ENCODE assay signal across 9 cellular contexts in the genomic region with DNA sequence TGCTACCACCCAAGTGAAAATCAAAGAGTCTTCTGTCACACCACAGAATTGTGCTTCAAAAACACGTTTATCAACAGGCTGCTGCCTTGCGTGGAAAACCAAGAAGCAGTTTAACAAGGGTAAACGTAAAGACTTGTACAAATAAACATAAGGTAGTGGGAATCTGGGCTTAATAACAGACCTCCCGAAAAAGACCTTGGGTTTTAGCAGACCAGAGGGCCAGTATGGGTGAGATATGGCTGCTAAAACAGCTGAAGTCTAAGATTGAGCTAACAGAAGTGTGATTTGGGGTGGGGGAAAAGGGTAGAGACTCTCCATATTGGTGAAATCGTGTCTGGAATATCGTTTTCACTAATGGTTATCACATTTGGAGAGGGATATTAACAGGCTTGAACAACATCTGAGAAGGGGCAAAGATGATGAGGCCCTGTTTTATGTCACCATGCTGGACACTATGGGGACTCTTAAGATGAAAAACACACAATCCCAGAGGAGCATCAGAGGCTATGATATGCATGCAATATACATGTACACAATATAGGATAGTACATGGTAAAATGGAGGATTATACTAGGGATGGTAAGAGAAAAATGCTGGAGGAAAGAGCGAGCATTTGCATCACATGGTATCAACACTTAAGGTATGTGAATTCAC. TPM values are rescaled to one million over a fixed set of nuclear protein-coding genes. Genes with fewer than 3 reads are reported as not detected.
DNase-seq lines count a peak whose midpoint lies in the region; ATAC-seq and TF ChIP-seq lines count a peak whose summit lies in the region.
"Had no signal": no experiment of that assay in that cellular context is flagged by ENCODE, and none has a peak within 500 bp of the region (broad histone marks: within the 10 kb centered on the region; RNA-seq: fewer than 3 reads in every experiment).

No MANE protein-coding gene starts in this region.

- H3K36me3 ChIP-seq in ACC112 (ENCODE audit: insufficient read depth, low read length) = peaks cover 4% of the 10 kb centered on the region

- H3K27me3 Mint-ChIP-seq in naive B cell = no peaks in the 10 kb centered on the region

- H3K4me1 ChIP-seq in ACC112 (ENCODE audit: control insufficient read depth, insufficient read depth, low read length, unreplicated experiment) (peaks cover 40% of the 10 kb centered on the region), foreskin keratinocyte (peaks cover 3% of the 10 kb centered on the region)

- H3K27ac Mint-ChIP-seq in naive B cell = peak overlapping the region; percentile 19 to 92 (median 67)

- DNase-seq in KBM-7 (peak; percentile 4), naive B cell (no peak), DMS 273 (lab: John Stamatoyannopoulos, UW; ENCODE audit: unreplicated experiment) (no peak), foreskin keratinocyte (no peak)
- DNase-seq: NCI-H446 treated with DMSO at 0.1 percent for 48 hours had no signal

- peak overlapping the region; percentile 91 for H3K4me3 ChIP-seq in ACC112 (ENCODE audit: low read depth, low read length)

- no peak for ATAC-seq in naive B cell (ENCODE audit: low read depth in 2 of 2)
- no peak for ATAC-seq in HG03521 (IDR thresholded peaks at IDR 0.05; ENCODE audit: unreplicated experiment)
- no peak for ATAC-seq in foreskin keratinocyte
- ATAC-seq in HG02678 (IDR thresholded peaks at IDR 0.05; ENCODE audit: unreplicated experiment) = no peak

- H3K27me3 ChIP-seq in ACC112 (ENCODE audit: insufficient read depth, low read length) (no peaks in the 10 kb centered on the region), foreskin keratinocyte (no peaks in the 10 kb centered on the region)

- no peak for TF ChIP-seq CTCF in foreskin keratinocyte (conservative IDR thresholded peaks at IDR 0.05)

- H3K4me3 Mint-ChIP-seq in naive B cell = peak overlapping the region; percentile 71 to 97 (median 86)

- in situ Hi-C loops in KBM-7 (cut with MboI; ENCODE audit: low pct_unique_long_range_greater_than_20kb, low sequenced_read_pairs) = no loop called here

- peak overlapping the region; percentile 67 for H2AFZ ChIP-seq in ACC112 (ENCODE audit: low read length, unreplicated experiment)

- H3K4me1 Mint-ChIP-seq in naive B cell = peaks cover 24 to 44% (median 29%) of the 10 kb centered on the region in 3 donors

- H3K9me3 Mint-ChIP-seq in naive B cell = no peaks in the 10 kb centered on the region

- H3K79me2 ChIP-seq in ACC112 (ENCODE audit: control insufficient read depth, insufficient read depth, low read length, unreplicated experiment) = peaks cover 53% of the 10 kb centered on the region

- H3K36me3 Mint-ChIP-seq in naive B cell = peaks cover 7 to 9% of the 10 kb centered on the region in 2 donors

- H3K27ac ChIP-seq in ACC112 (ENCODE audit: low read depth, low read length) (peak overlapping the region; percentile 78; the same call in 1 of the 2 replicates), cingulate gyrus (ENCODE audit: low read depth, low read length) (peak overlapping the region; percentile 87), foreskin keratinocyte (no peak overlapping the region)

RNA-seq across cellular contexts. Expression of gene MOV10, which starts 1.4 kb away (rescaled TPM):
- polyA plus RNA-seq in naive B cell (ENCODE audit: low read depth in 6 of 6) (10 to 100 TPM in 3 of 6 donors, 1 to 10 TPM in 3; 3.4 to 10.5 (median 9.8) TPM), foreskin keratinocyte (83.8 and 87.6 TPM in 2 replicates)
- total RNA-seq in foreskin keratinocyte = 68.8 and 74.7 TPM in 2 replicates

RNA-seq across cellular contexts. Expression of gene RHOC, which starts 31.1 kb away (rescaled TPM):
- 10 to 100 TPM; 34.7 to 85.7 (median 52.0) TPM for polyA plus RNA-seq in naive B cell (ENCODE audit: low read depth in 6 of 6)
- 523 and 542 TPM in 2 replicates for total RNA-seq in foreskin keratinocyte
- 728 and 811 TPM in 2 replicates for polyA plus RNA-seq in foreskin keratinocyte

RNA-seq across cellular contexts. Expression of gene PPM1J, which starts 39.3 kb away (rescaled TPM):
- polyA plus RNA-seq in naive B cell (ENCODE audit: low read depth in 6 of 6) (1 to 10 TPM in 5 of 6 donors, under 1 TPM in 1; 0.48 to 3.1 (median 1.5) TPM), foreskin keratinocyte (9.2 and 10.1 TPM in 2 replicates)
- total RNA-seq in foreskin keratinocyte = 6.0 and 6.3 TPM in 2 replicates

RNA-seq across cellular contexts. Expression of gene CAPZA1, which starts 56.2 kb away (rescaled TPM):
- polyA plus RNA-seq in naive B cell (ENCODE audit: low read depth in 6 of 6) (100 to 1,000 TPM; 202 to 291 (median 254) TPM), foreskin keratinocyte (96.3 and 113 TPM in 2 replicates)
- total RNA-seq in foreskin keratinocyte = 182 and 189 TPM in 2 replicates

RNA-seq across cellular contexts. Expression of gene ST7L, which starts 56.9 kb away (rescaled TPM):
- polyA plus RNA-seq in naive B cell (ENCODE audit: low read depth in 6 of 6) (10 to 100 TPM; 10.7 to 22.0 (median 13.5) TPM), foreskin keratinocyte (9.2 and 11.3 TPM in 2 replicates)
- total RNA-seq in foreskin keratinocyte = 13.0 and 16.8 TPM in 2 replicates
